In genomic region chr18:57719211-57719935, GRCh38 we compare ENCODE assay signal across 8 cellular contexts.
DNase-seq lines count a peak whose midpoint lies in the region; ATAC-seq, FAIRE-seq and TF ChIP-seq lines count a peak whose summit lies in the region.
"Not testable (repeated sequence)": the region's sequence is repeated elsewhere in the genome, so short reads cannot be mapped to it uniquely, and the experiment has no call there.

No MANE protein-coding gene starts in this region.

- H3K9me3 Mint-ChIP-seq in nephron progenitor cell, result peaks cover 42% of the 10 kb centered on the region

- H3K27me3 ChIP-seq in RWPE2 (ENCODE audit: insufficient read depth, poor library complexity, severe bottlenecking); bronchial epithelial cell (ENCODE audit: control insufficient read depth, insufficient read depth, low read length): not testable (repeated sequence)

- H3K27me3 Mint-ChIP-seq in nephron progenitor cell (ENCODE audit: low read depth, poor library complexity), result not testable (repeated sequence)

- H3K27ac Mint-ChIP-seq in nephron progenitor cell, result not testable (repeated sequence)

- not testable (repeated sequence) for H3K4me1 Mint-ChIP-seq in nephron progenitor cell

- not testable (repeated sequence) for FAIRE-seq in bronchial epithelial cell (lab: Jason Lieb, UNC)

- TF ChIP-seq CTCF in RWPE2 (IDR thresholded peaks at IDR 0.05; ENCODE audit: poor library complexity, severe bottlenecking); bronchial epithelial cell (IDR thresholded peaks at IDR 0.05; ENCODE audit: insufficient read depth, low read length, severe bottlenecking); nephron progenitor cell (IDR thresholded peaks at IDR 0.05): not testable (repeated sequence)

- not testable (repeated sequence) for H3K4me1 ChIP-seq in ES-I3 (ENCODE audit: insufficient read depth, low read length)
- H3K4me1 ChIP-seq in RWPE2 (ENCODE audit: insufficient read depth, poor library complexity, severe bottlenecking), result peaks cover 19% of the 10 kb centered on the region

- H3K4me3 ChIP-seq in RWPE2 (ENCODE audit: severe bottlenecking) (peak overlapping the region; percentile 31), iPS-11a (ENCODE audit: low read depth, low read length) (peak overlapping the region; percentile 17)
- H3K4me3 ChIP-seq in bronchial epithelial cell (ENCODE audit: low read depth, low read length), result not testable (repeated sequence)

- H3K27ac ChIP-seq in RWPE2 (ENCODE audit: poor library complexity, severe bottlenecking), result peak overlapping the region; percentile 60

- H3K36me3 Mint-ChIP-seq in nephron progenitor cell (ENCODE audit: low read depth), result not testable (repeated sequence)

- H3K9me3 ChIP-seq in ES-I3 (ENCODE audit: control insufficient read depth, insufficient read depth, low read length); RWPE2 (ENCODE audit: severe bottlenecking): not testable (repeated sequence)

- H3K36me3 ChIP-seq in ES-I3 (ENCODE audit: insufficient read depth, low read length); RWPE2 (ENCODE audit: low read depth); bronchial epithelial cell (ENCODE audit: control insufficient read depth, insufficient read depth, low read length): not testable (repeated sequence)

- peak; percentile 66; the same call in 2 of the 3 replicates for ATAC-seq in RWPE2 (ENCODE audit: low read depth)

- DNase-seq in NCI-H146 treated with DMSO at 0.1 percent for 48 hours (lab: John Stamatoyannopoulos, UW; ENCODE audit: unreplicated experiment), result peak; percentile 45
- DNase-seq in NCI-H526 treated with DMSO at 0.1 percent for 48 hours (lab: John Stamatoyannopoulos, UW), result peak; percentile 76
- DNase-seq in RWPE2 (ENCODE audit: low spot score), result peak; percentile 75
- DNase-seq in bronchial epithelial cell (ENCODE audit: low read depth), result peak; percentile 35
- not testable (repeated sequence) for DNase-seq in nephron progenitor cell
- peak; percentile 56 for DNase-seq in ureter (ENCODE audit: low spot score)

- peak overlapping the region; percentile 24; the same call in 1 of the 2 replicates for H3K9ac ChIP-seq in ES-I3 (ENCODE audit: low read depth, low read length)

- peak overlapping the region; percentile 71 for H3K4me3 Mint-ChIP-seq in nephron progenitor cell
